9 cellular contexts compared by ENCODE assay signal in genomic region chr18:36662000-36662399, GRCh38.
DNase-seq lines count a peak whose midpoint lies in the region; TF ChIP-seq lines count a peak whose summit lies in the region.
"Had no signal": no experiment of that assay in that cellular context is flagged by ENCODE, and none has a peak within 500 bp of the region (broad histone marks: within the 10 kb centered on the region; RNA-seq: fewer than 3 reads in every experiment).

No MANE protein-coding gene starts in this region.

- in situ Hi-C loops in brain microvascular endothelial cell (cut with HindIII; ENCODE audit: low pct_ligation_motif_present, low sequenced_read_pairs) = no loop called here

- TF ChIP-seq CTCF in brain microvascular endothelial cell (IDR thresholded peaks at IDR 0.05; ENCODE audit: low read depth, low read length, missing control alignments) (peak; percentile 34), osteoblast (IDR thresholded peaks at IDR 0.05; ENCODE audit: extremely low read depth, low read depth, low read length) (peak; percentile 31), tibial nerve (IDR thresholded peaks at IDR 0.05) (no peak)

- DNase-seq in DMS53 (lab: John Stamatoyannopoulos, UW) = peak; percentile 23
- no peak for DNase-seq in DMS53 treated with DMSO at 0.1 percent for 48 hours (lab: John Stamatoyannopoulos, UW; ENCODE audit: unreplicated experiment)
- no peak for DNase-seq in brain microvascular endothelial cell
- DNase-seq in osteoblast (ENCODE audit: insufficient read length, low spot score, missing footprints) = no peak
- no peak for DNase-seq in SHP77 treated with DMSO at 0.1 percent for 48 hours (lab: John Stamatoyannopoulos, UW)
- DNase-seq in tibial nerve (ENCODE audit: low spot score in 2 of 2) = no peak
- no peak for DNase-seq in DMS153 (lab: John Stamatoyannopoulos, UW)
- DNase-seq: MG63 had no signal

- H3K27me3 ChIP-seq in brain microvascular endothelial cell (replicated peaks) = no peaks in the 10 kb centered on the region
- H3K27me3 ChIP-seq in osteoblast (ENCODE audit: insufficient read depth, low read length) = no peaks in the 10 kb centered on the region
- H3K27me3 ChIP-seq in tibial nerve = no peaks in the 10 kb centered on the region
- H3K27me3 ChIP-seq: MG63 had no signal

- H2AFZ ChIP-seq in osteoblast (ENCODE audit: low read length) = no peak overlapping the region

- H3K79me2 ChIP-seq in osteoblast (ENCODE audit: insufficient read depth, low read length) = no peaks in the 10 kb centered on the region

- H3K4me1 ChIP-seq in osteoblast (ENCODE audit: insufficient read depth, low read length) (no peaks in the 10 kb centered on the region), tibial nerve (peaks cover 0 to 4% (median 0%) of the 10 kb centered on the region in 4 donors)

- H4K20me1 ChIP-seq in osteoblast (ENCODE audit: insufficient read depth, low read length) = no peaks in the 10 kb centered on the region

- no peak for TF ChIP-seq POLR2A in tibial nerve (IDR thresholded peaks at IDR 0.05)

- TF ChIP-seq RAD21 in Ishikawa (IDR thresholded peaks at IDR 0.05; ENCODE audit: low read depth) = peak; percentile 22; the same call in 1 of the 2 replicates

- no peak overlapping the region for H3K4me2 ChIP-seq in osteoblast (ENCODE audit: insufficient read depth, low read length)

- no peaks in the 10 kb centered on the region for H3K36me3 ChIP-seq in brain microvascular endothelial cell (replicated peaks)
- no peaks in the 10 kb centered on the region for H3K36me3 ChIP-seq in osteoblast (ENCODE audit: insufficient read depth, low read length)
- H3K36me3 ChIP-seq in tibial nerve = no peaks in the 10 kb centered on the region
- H3K36me3 ChIP-seq: MG63 had no signal

- 73 to 81% methylated on average over 5 of the region's 5 CpGs for WGBS in tibial nerve, 2 donors

- H3K4me3 ChIP-seq in brain microvascular endothelial cell (ENCODE audit: low read depth, low read length) (no peak overlapping the region), osteoblast (ENCODE audit: insufficient read depth, low read length) (no peak overlapping the region), tibial nerve (no peak overlapping the region)
- H3K4me3 ChIP-seq: MG63 had no signal

- H3K9me3 ChIP-seq in osteoblast (ENCODE audit: low read depth, low read length) (no peaks in the 10 kb centered on the region), tibial nerve (no peaks in the 10 kb centered on the region)
- H3K9me3 ChIP-seq: MG63 had no signal

- TF ChIP-seq EP300 in Ishikawa (IDR thresholded peaks at IDR 0.05; ENCODE audit: borderline replicate concordance) = no peak
- no peak for TF ChIP-seq EP300 in tibial nerve (IDR thresholded peaks at IDR 0.05)

- H3K27ac ChIP-seq in brain microvascular endothelial cell = no peak overlapping the region
- no peak overlapping the region for H3K27ac ChIP-seq in osteoblast (ENCODE audit: low read depth, low read length)
- H3K27ac ChIP-seq in tibial nerve = no peak overlapping the region

TF ChIP-seq in Ishikawa, 13 proteins besides CTCF, POLR2A, EP300 and RAD21:
- TF ChIP-seq USF1 (IDR thresholded peaks at IDR 0.05) = no peak
- TF ChIP-seq FOXM1 (IDR thresholded peaks at IDR 0.05; ENCODE audit: borderline replicate concordance, low read depth) = no peak
- TF ChIP-seq MAX (IDR thresholded peaks at IDR 0.05) = no peak
- no peak for TF ChIP-seq CEBPB (IDR thresholded peaks at IDR 0.05)
- TF ChIP-seq TEAD4 (IDR thresholded peaks at IDR 0.05) = no peak
- TF ChIP-seq ZBTB7A (IDR thresholded peaks at IDR 0.05; ENCODE audit: low read depth) = no peak
- TF ChIP-seq CREB1 (IDR thresholded peaks at IDR 0.05; ENCODE audit: low read depth) = no peak
- TF ChIP-seq NFIC (IDR thresholded peaks at IDR 0.05) = no peak
- no peak for TF ChIP-seq TCF12 (IDR thresholded peaks at IDR 0.05; ENCODE audit: low read depth)
- no peak for TF ChIP-seq REST (IDR thresholded peaks at IDR 0.05; ENCODE audit: low read depth)
- TF ChIP-seq EGR1 (IDR thresholded peaks at IDR 0.05) = no peak
- no peak for TF ChIP-seq TAF1 (IDR thresholded peaks at IDR 0.05; ENCODE audit: low read depth)
- no peak for TF ChIP-seq YY1 (IDR thresholded peaks at IDR 0.05; ENCODE audit: low read depth)

Comparison
In these comparisons a context has a peak if more than half of its experiments do, and no peak if none do; other contexts are left out.
1. CTCF ChIP-seq: peak in brain microvascular endothelial cell (single experiment) and osteoblast (single experiment); none in tibial nerve (0 of 5).